15 cellular contexts compared by ENCODE assay signal in the genomic region with DNA sequence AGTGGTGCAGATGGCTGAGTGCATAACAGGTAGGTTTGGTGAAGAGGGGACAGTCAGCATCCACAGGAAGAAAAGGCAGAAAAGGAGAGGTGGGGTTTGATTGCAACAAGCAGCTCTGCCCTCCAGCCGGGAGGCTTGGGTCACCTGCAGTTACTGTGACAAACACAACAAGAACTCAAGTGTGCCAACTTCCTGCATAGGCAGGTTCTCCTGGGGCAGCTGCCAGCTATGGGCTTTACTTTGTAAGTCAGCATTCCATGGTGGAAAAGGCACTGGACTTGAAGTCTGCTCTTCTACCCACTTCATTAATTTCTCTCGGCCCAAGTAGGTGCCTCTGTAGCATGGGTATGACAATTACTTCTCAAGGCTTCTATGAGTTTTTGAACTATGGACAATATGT.
DNase-seq lines count a peak whose midpoint lies in the region; ATAC-seq and TF ChIP-seq lines count a peak whose summit lies in the region.
"Had no signal": no experiment of that assay in that cellular context is flagged by ENCODE, and none has a peak within 500 bp of the region (broad histone marks: within the 10 kb centered on the region; RNA-seq: fewer than 3 reads in every experiment).

No MANE protein-coding gene starts in this region.

- H3K4me1 ChIP-seq in left lung, result no peaks in the 10 kb centered on the region

- intact Hi-C loops in left lung (cut with DNase I), result no loop called here

- H3K4me3 ChIP-seq in LNCaP clone FGC (ENCODE audit: low read depth, low read length) (no peak overlapping the region), left lung (no peak overlapping the region)

- no peaks in the 10 kb centered on the region for H3K27me3 ChIP-seq in left lung

- in situ Hi-C loops in GM13976 (cut with MboI; ENCODE audit: low sequenced_read_pairs, unreplicated experiment), result no loop called here

- H3K36me3 ChIP-seq in left lung, result no peaks in the 10 kb centered on the region

- DNase-seq in COR-L47 (lab: John Stamatoyannopoulos, UW), result peak; percentile 47
- DNase-seq in LNCaP clone FGC (ENCODE audit: low read depth), result peak; percentile 82
- peak; percentile 33 for DNase-seq in NCI-H69 (lab: John Stamatoyannopoulos, UW)
- peak in 1 of 2 donors; percentile 51 for DNase-seq in left lung
- DNase-seq in GM13976 (ENCODE audit: low spot score), result no peak
- DNase-seq in COLO668 (lab: John Stamatoyannopoulos, UW; ENCODE audit: unreplicated experiment), result no peak
- no peak for DNase-seq in T-helper 1 cell
- DNase-seq: Calu3, H7, MM.1S, NCI-H1105 treated with DMSO at 0.1 percent for 48 hours, NCI-H187, PC-3, SK-N-SH had no signal

- no peak for TF ChIP-seq CTCF in LNCaP clone FGC (IDR thresholded peaks at IDR 0.05; ENCODE audit: control insufficient read depth, extremely low read depth, insufficient read depth)
- no peak for TF ChIP-seq CTCF in left lung (IDR thresholded peaks at IDR 0.05)
- no peak for TF ChIP-seq CTCF in GM13976 (IDR thresholded peaks at IDR 0.05; ENCODE audit: borderline replicate concordance, control extremely low read depth, extremely low read depth, insufficient read depth, missing control alignments)

- no peaks in the 10 kb centered on the region for H3K9me3 ChIP-seq in left lung
- H3K9me3 ChIP-seq: SK-N-SH had no signal

- ATAC-seq in left lung, result peak; percentile 87
- ATAC-seq in GM21723 (IDR thresholded peaks at IDR 0.05; ENCODE audit: unreplicated experiment), result no peak
- ATAC-seq: PC-3 had no signal

- no peak overlapping the region for H3K27ac ChIP-seq in left lung

Comparison
In these comparisons a context has a peak if more than half of its experiments do, and no peak if none do; other contexts are left out.
1. DNase-seq: peak in COR-L47 (single experiment), LNCaP clone FGC (single experiment) and NCI-H69 (single experiment); none in GM13976 (single experiment), COLO668 (single experiment) and T-helper 1 cell (0 of 5).